In genomic region chr1:68100571-68100970, GRCh38 we compare ENCODE assay signal across 7 cellular contexts. TPM values are rescaled to one million over a fixed set of nuclear protein-coding genes. Genes with fewer than 3 reads are reported as not detected.
"Had no signal": no experiment of that assay in that cellular context is flagged by ENCODE, and none has a peak within 500 bp of the region (broad histone marks: within the 10 kb centered on the region; RNA-seq: fewer than 3 reads in every experiment).

No MANE protein-coding gene starts in this region.

- ATAC-seq: HepG2 had no signal

- DNase-seq: H9, HCEC 1CT had no signal

- H3K27ac Mint-ChIP-seq: GM23338, H9, IgD-negative memory B cell had no signal

- H3K27ac ChIP-seq: HL-60 had no signal

- H3K4me1 Mint-ChIP-seq: IgD-negative memory B cell had no signal

- H3K36me3 Mint-ChIP-seq: IgD-negative memory B cell had no signal

- H3K9me3 Mint-ChIP-seq: GM23338, H9, IgD-negative memory B cell had no signal

- H3K4me3 ChIP-seq: GM23338 had no signal

- H3K4me3 Mint-ChIP-seq: GM23338, H9, IgD-negative memory B cell had no signal

RNA-seq across cellular contexts. Expression of gene DIRAS3, which starts 50.1 kb away (rescaled TPM):
- total RNA-seq: H1, H9, HepG2 had no signal
